ENCODE assay signal across 8 cellular contexts in genomic region chr11:506238-506949, GRCh38.
DNase-seq lines count a peak whose midpoint lies in the region; ATAC-seq and TF ChIP-seq lines count a peak whose summit lies in the region.

No MANE protein-coding gene starts in this region.

- no peaks in the 10 kb centered on the region for H3K27me3 Mint-ChIP-seq in central memory CD8-positive, alpha-beta T cell

- peak overlapping the region; percentile 97 for H3K4me3 Mint-ChIP-seq in central memory CD8-positive, alpha-beta T cell

- TF ChIP-seq CTCF in AG09309 (IDR thresholded peaks at IDR 0.05; ENCODE audit: control insufficient read depth, insufficient read depth, low read depth, low read length, missing control alignments): no peak

- H3K4me1 Mint-ChIP-seq in central memory CD8-positive, alpha-beta T cell: peaks cover 9% of the 10 kb centered on the region

- DNase-seq in AG09309 (ENCODE audit: low read depth) (peak; percentile 91), NCI-H345 (lab: John Stamatoyannopoulos, UW) (peak; percentile 98), islet precursor cell (peak; percentile 98)
- DNase-seq in activated CD4-positive, CD25-positive, alpha-beta regulatory T cell treated with anti-CD3 and anti-CD28 coated beads, Interleukin-2, amount 50 U/mL, for 16 hours (ENCODE audit: low read depth, low spot score): peak; percentile 91
- DNase-seq in central memory CD8-positive, alpha-beta T cell (ENCODE audit: low spot score in 2 of 2): peak; percentile 91 to 93
- peak; percentile 97 for DNase-seq in stimulated activated CD4-positive, alpha-beta T cell treated with anti-CD3 and anti-CD28 coated beads, Interleukin-12 subunit alpha, Interleukin-12 subunit beta, amount 100 ng/mL, for 4 hours

- H3K27ac Mint-ChIP-seq in central memory CD8-positive, alpha-beta T cell (ENCODE audit: low read depth): peak overlapping the region; percentile 98

- ATAC-seq in GM19023 (IDR thresholded peaks at IDR 0.05; ENCODE audit: unreplicated experiment) (peak; percentile 61), HG03196 (IDR thresholded peaks at IDR 0.05; ENCODE audit: unreplicated experiment) (peak; percentile 62)
- ATAC-seq in central memory CD8-positive, alpha-beta T cell (replicated peaks; ENCODE audit: extremely low read depth, poor library complexity, severe bottlenecking): peak; percentile 82

- H3K36me3 Mint-ChIP-seq in central memory CD8-positive, alpha-beta T cell (ENCODE audit: insufficient read depth): peaks cover 24% of the 10 kb centered on the region

- no peaks in the 10 kb centered on the region for H3K9me3 Mint-ChIP-seq in central memory CD8-positive, alpha-beta T cell

- H3K4me3 ChIP-seq in AG09309 (ENCODE audit: control insufficient read depth, low read depth, low read length): peak overlapping the region; percentile 81

Comparison
In these comparisons a context has a peak if more than half of its experiments do, and no peak if none do; other contexts are left out.
1. Peak in every context shown above with its lines: DNase-seq, ATAC-seq and H3K4me3 ChIP-seq.